ENCODE assay signal across 15 cellular contexts in genomic region chr6:121651420-121651819, GRCh38.
DNase-seq lines count a peak whose midpoint lies in the region; ATAC-seq and TF ChIP-seq lines count a peak whose summit lies in the region.
"Had no signal": no experiment of that assay in that cellular context is flagged by ENCODE, and none has a peak within 500 bp of the region (broad histone marks: within the 10 kb centered on the region; RNA-seq: fewer than 3 reads in every experiment).

No MANE protein-coding gene starts in this region.

- H3K27me3 ChIP-seq in heart right ventricle (no peaks in the 10 kb centered on the region), SJSA1 (replicated peaks) (no peaks in the 10 kb centered on the region), gastroesophageal sphincter (no peaks in the 10 kb centered on the region), upper lobe of right lung (no peaks in the 10 kb centered on the region)

- H3K4me1 ChIP-seq in heart right ventricle (peaks cover 0 to 27% (median 4%) of the 10 kb centered on the region in 9 donors), SJSA1 (replicated peaks) (peaks cover 32% of the 10 kb centered on the region), gastroesophageal sphincter (peaks cover 0 to 5% (median 0%) of the 10 kb centered on the region in 3 donors), upper lobe of right lung (peaks cover 11% of the 10 kb centered on the region)
- H3K4me1 ChIP-seq: HAP-1 had no signal

- DNase-seq in heart right ventricle: peak in 1 of 2 donors; percentile 16
- DNase-seq in Right ventricle myocardium inferior (ENCODE audit: missing footprints): no peak
- DNase-seq in SJSA1 (ENCODE audit: low read depth in 1 of 2, low spot score in 2 of 2): peak in 1 of 2 experiments; percentile 31
- no peak for DNase-seq in upper lobe of right lung
- DNase-seq in HK-2 (ENCODE audit: unreplicated experiment): no peak
- DNase-seq: activated CD4-positive, alpha-beta memory T cell treated with anti-CD3 and anti-CD28 coated beads, Interleukin-2, amount 10 ng/mL, durations not matched to agents 7 days and 5 days; activated gamma-delta T cell; nucleus accumbens; SHP77 treated with DMSO at 0.1 percent for 48 hours had no signal

- 45 to 50% methylated on average over 1 of the region's 1 CpG for WGBS in heart right ventricle, 2 donors
- 17 to 60% methylated on average over 1 of the region's 1 CpG for WGBS in gastroesophageal sphincter (ENCODE audit: low coverage in 1 of 2), 2 donors

- H3K36me3 ChIP-seq in heart right ventricle (no peaks in the 10 kb centered on the region), SJSA1 (no peaks in the 10 kb centered on the region), gastroesophageal sphincter (no peaks in the 10 kb centered on the region), upper lobe of right lung (no peaks in the 10 kb centered on the region)
- H3K36me3 ChIP-seq: HAP-1 had no signal

- H3K9me3 ChIP-seq in heart right ventricle (no peaks in the 10 kb centered on the region), SJSA1 (replicated peaks) (no peaks in the 10 kb centered on the region), gastroesophageal sphincter (no peaks in the 10 kb centered on the region), upper lobe of right lung (no peaks in the 10 kb centered on the region)
- H3K9me3 ChIP-seq: HAP-1 had no signal

- intact Hi-C loops in heart right ventricle (cut with DNase I) (loop anchor here in 5 of 10 donors (5.0 to 10.0 kb wide), 6 partner anchors 61 to 217 kb away; partner anchors contain the start of gene GJA1 (in 4 of the 5)), Right ventricle myocardium inferior (cut with DNase I) (loop anchor here (5.0 kb wide), 1 partner anchor 214 kb away; the partner anchor contains the start of gene GJA1), upper lobe of right lung (cut with DNase I) (no loop called here)

- TF ChIP-seq POLR2A in gastroesophageal sphincter (IDR thresholded peaks at IDR 0.05): no peak

- no peak for TF ChIP-seq CTCF in heart right ventricle (IDR thresholded peaks at IDR 0.05)
- no peak for TF ChIP-seq CTCF in gastroesophageal sphincter (IDR thresholded peaks at IDR 0.05)
- no peak for TF ChIP-seq CTCF in upper lobe of right lung (IDR thresholded peaks at IDR 0.05)

- ATAC-seq in heart right ventricle: peak in 7 of 8 donors; percentile 60 to 92 (median 88)
- ATAC-seq in Right ventricle myocardium inferior: no peak
- ATAC-seq in gastroesophageal sphincter: peak; percentile 30
- peak; percentile 55 for ATAC-seq in upper lobe of right lung
- no peak for ATAC-seq in HG02623 (IDR thresholded peaks at IDR 0.05; ENCODE audit: unreplicated experiment)
- no peak for ATAC-seq in HG02840 (IDR thresholded peaks at IDR 0.05; ENCODE audit: low FRiP score, unreplicated experiment)

- no peak overlapping the region for H3K4me3 ChIP-seq in heart right ventricle
- H3K4me3 ChIP-seq in SJSA1: no peak overlapping the region
- H3K4me3 ChIP-seq in gastroesophageal sphincter: no peak overlapping the region
- H3K4me3 ChIP-seq in upper lobe of right lung: no peak overlapping the region
- H3K4me3 ChIP-seq: HAP-1, skin epidermis had no signal

- H3K27ac ChIP-seq in heart right ventricle: peak overlapping the region in 9 of 10 donors; percentile 36 to 82 (median 61)
- H3K27ac ChIP-seq in SJSA1: peak overlapping the region; percentile 46
- no peak overlapping the region for H3K27ac ChIP-seq in gastroesophageal sphincter
- peak overlapping the region; percentile 26 for H3K27ac ChIP-seq in upper lobe of right lung
- H3K27ac ChIP-seq: HL-60 had no signal

- TF ChIP-seq EP300 in gastroesophageal sphincter (IDR thresholded peaks at IDR 0.05): no peak

Comparison
In these comparisons a context has a peak if more than half of its experiments do, and no peak if none do; other contexts are left out.
1. ATAC-seq: peak in heart right ventricle (7 of 8), gastroesophageal sphincter (single experiment) and upper lobe of right lung (single experiment); none in Right ventricle myocardium inferior (single experiment), HG02623 (single experiment) and HG02840 (single experiment).
2. H3K27ac ChIP-seq: peak in heart right ventricle (9 of 10), SJSA1 (single experiment) and upper lobe of right lung (single experiment); none in gastroesophageal sphincter (0 of 4).